Comparison of ENCODE assay signal across 16 cellular contexts in the genomic region with DNA sequence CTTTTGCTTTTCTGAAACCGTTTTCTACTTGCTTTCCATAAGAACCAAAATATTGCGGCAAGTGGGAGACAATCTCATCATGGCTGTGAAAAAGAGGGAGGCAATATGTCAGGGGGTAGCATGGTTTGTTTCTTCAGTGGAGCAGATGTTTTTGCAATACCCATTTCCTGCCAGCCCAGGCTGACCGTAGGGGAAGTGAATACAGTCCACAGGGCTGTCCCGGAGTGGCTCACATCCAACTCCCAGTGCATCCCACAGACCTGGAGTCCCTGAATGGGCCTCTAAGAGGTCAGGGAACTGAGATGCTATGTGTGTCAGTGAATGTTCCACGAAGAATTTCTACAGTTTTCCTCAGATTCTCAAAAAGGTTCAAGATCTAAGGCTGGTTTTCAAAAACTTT.
A peak's percentile ranks its signal among the peaks of the same experiment; 100 is the strongest.
DNase-seq lines count a peak whose midpoint lies in the region; ATAC-seq, FAIRE-seq and TF ChIP-seq lines count a peak whose summit lies in the region.
"Had no signal": no experiment of that assay in that cellular context is flagged by ENCODE, and none has a peak within 500 bp of the region (broad histone marks: within the 10 kb centered on the region; RNA-seq: fewer than 3 reads in every experiment).

No MANE protein-coding gene starts in this region.

- no peaks in the 10 kb centered on the region for H3K36me3 ChIP-seq in right lobe of liver
- H3K36me3 ChIP-seq in HepG2 (replicated peaks in 1 of 2; ENCODE audit: control insufficient read depth in 1 of 2, insufficient read depth in 2 of 2, low read length in 2 of 2) = no peaks in the 10 kb centered on the region
- H3K36me3 ChIP-seq: ovary, upper lobe of left lung had no signal

- POLR2A ChIA-PET in HepG2 (lab: Yijun Ruan, JAX) = no interaction called here
- POLR2A ChIA-PET in activated CD8-positive, alpha-beta T cell treated with anti-CD3 and anti-CD28 coated beads for 36 hours (lab: Charles Lee) = no interaction called here
- POLR2A ChIA-PET in activated CD4-positive, alpha-beta memory T cell treated with anti-CD3 and anti-CD28 coated beads, Interleukin-2, amount 10 ng/mL, durations not matched to agents 7 days and 5 days (lab: Charles Lee) = no interaction called here

- FAIRE-seq in HepG2 (lab: Jason Lieb, UNC) = no peak
- FAIRE-seq: kidney had no signal

- no TSS peak for BruUV-seq in HepG2 (replicated peaks; lab: Mats Ljungman, UMichigan)

- no peaks in the 10 kb centered on the region for H3K27me3 ChIP-seq in right lobe of liver
- peaks cover 1 to 8% of the 10 kb centered on the region in 2 experiments; a peak in 2 of 5 replicates for H3K27me3 ChIP-seq in HepG2 (ENCODE audit: control insufficient read depth in 1 of 2, insufficient read depth in 2 of 2, low read length in 2 of 2)
- H3K27me3 ChIP-seq: ovary, upper lobe of left lung had no signal

- 23% methylated on average over 5 of the region's 5 CpGs for WGBS in right lobe of liver (ENCODE audit: insufficient coverage, low coverage, low lambda C conversion rate, missing lambda C conversion rate)
- 22% methylated on average over 5 of the region's 5 CpGs for whole genome bisulfite sequencing in HepG2 (ENCODE audit: low lambda C conversion rate)

- H3K4me2 ChIP-seq in HepG2 (ENCODE audit: low read depth, low read length) = no peak overlapping the region

- peak overlapping the region in 3 of 5 experiments; percentile 24 to 38 (median 32) for H3K27ac Mint-ChIP-seq in brain
- H3K27ac Mint-ChIP-seq in activated CD8-positive, alpha-beta T cell treated with anti-CD3 and anti-CD28 coated beads for 36 hours = no peak overlapping the region
- no peak overlapping the region for H3K27ac Mint-ChIP-seq in activated CD4-positive, alpha-beta memory T cell treated with anti-CD3 and anti-CD28 coated beads, Interleukin-2, amount 10 ng/mL, durations not matched to agents 7 days and 5 days

- TF ChIP-seq RAD21 in HepG2 (CRISPR knock-in tag; IDR thresholded peaks at IDR 0.05) = no peak

- ATAC-seq in right lobe of liver (peak in 3 of 4 donors; percentile 22 to 38 (median 31)), HepG2 (no peak), left ventricle myocardium superior (peak; percentile 40)
- no peak for ATAC-seq in activated CD8-positive, alpha-beta T cell treated with anti-CD3 and anti-CD28 coated beads for 36 hours

- CTCF ChIA-PET in HepG2 (lab: Yijun Ruan, JAX; ENCODE audit: low intra/inter-chr PET ratio, low total read pairs) = no interaction called here
- CTCF ChIA-PET in activated CD8-positive, alpha-beta T cell treated with anti-CD3 and anti-CD28 coated beads for 36 hours (lab: Charles Lee) = no interaction called here
- CTCF ChIA-PET in activated CD4-positive, alpha-beta memory T cell treated with anti-CD3 and anti-CD28 coated beads, Interleukin-2, amount 10 ng/mL, durations not matched to agents 7 days and 5 days (lab: Charles Lee) = no interaction called here

- TF ChIP-seq CTCF in right lobe of liver (IDR thresholded peaks at IDR 0.05) (no peak), HepG2 (CRISPR knock-in tag; IDR thresholded peaks at IDR 0.05) (no peak), brain (conservative IDR thresholded peaks at IDR 0.05) (no peak)
- TF ChIP-seq CTCF in activated CD8-positive, alpha-beta T cell treated with anti-CD3 and anti-CD28 coated beads for 36 hours (IDR thresholded peaks at IDR 0.05) = no peak

- TF ChIP-seq EP300 in HepG2 (IDR thresholded peaks at IDR 0.05; ENCODE audit: low read depth in 2 of 2, low read length in 2 of 2) = no peak
- TF ChIP-seq EP300 in HepG2 (CRISPR knock-in tag; IDR thresholded peaks at IDR 0.05; ENCODE audit: borderline replicate concordance) = no peak

- H3K4me1 ChIP-seq in right lobe of liver = no peaks in the 10 kb centered on the region
- H3K4me1 ChIP-seq in HepG2 (ENCODE audit: insufficient read depth, low read length) = no peaks in the 10 kb centered on the region
- H3K4me1 ChIP-seq: upper lobe of left lung had no signal

- H3K27ac ChIP-seq in right lobe of liver = no peak overlapping the region
- H3K27ac ChIP-seq in HepG2 (ENCODE audit: extremely low read length, insufficient read depth, low read length) = no peak overlapping the region
- H3K27ac ChIP-seq: epithelial cell of prostate, ovary, upper lobe of left lung had no signal

- in situ Hi-C loops in HepG2 (cut with HindIII; ENCODE audit: extremely low pct_ligation_motif_present, low pct_unique_long_range_greater_than_20kb) = no loop called here

- DNase-seq in right lobe of liver = peak in 1 of 3 donors; percentile 42
- no peak for DNase-seq in HepG2 (ENCODE audit: low spot score)
- peak; percentile 43 for DNase-seq in left ventricle myocardium superior
- DNase-seq in activated CD8-positive, alpha-beta T cell treated with anti-CD3 and anti-CD28 coated beads for 36 hours = no peak
- DNase-seq in activated CD4-positive, alpha-beta memory T cell treated with anti-CD3 and anti-CD28 coated beads, Interleukin-2, amount 10 ng/mL, durations not matched to agents 7 days and 5 days = no peak
- DNase-seq in stimulated activated CD4-positive, alpha-beta T cell treated with anti-CD3 and anti-CD28 coated beads, Interleukin-4, amount 100 ng/mL, for 24 hours = no peak
- no peak for DNase-seq in effector CD4-positive, alpha-beta T cell
- DNase-seq: GF-D8; kidney; NCI-H1694 treated with DMSO at 0.1 percent for 48 hours; NCI-H524; ovary; stimulated activated naive CD4-positive, alpha-beta T cell treated with Interleukin-2 at 50 U/mL for 16 hours had no signal

- H3K9ac ChIP-seq in HepG2 (ENCODE audit: insufficient read depth, low read depth, low read length) = no peak overlapping the region

- H3K79me2 ChIP-seq in HepG2 (ENCODE audit: insufficient read depth, low read length) = no peaks in the 10 kb centered on the region

- H3K4me3 ChIP-seq in right lobe of liver (no peak overlapping the region), HepG2 (replicated peaks in 1 of 3; ENCODE audit: insufficient read depth in 1 of 3, low read depth in 2 of 3, low read length in 3 of 3) (no peak overlapping the region)
- H3K4me3 ChIP-seq: ovary, upper lobe of left lung had no signal

- H3K9me3 ChIP-seq in right lobe of liver (no peaks in the 10 kb centered on the region), HepG2 (ENCODE audit: low read length) (no peaks in the 10 kb centered on the region)
- H3K9me3 ChIP-seq: ovary, upper lobe of left lung had no signal

- H4K20me1 ChIP-seq in HepG2 (ENCODE audit: insufficient read depth, low read length) = no peaks in the 10 kb centered on the region

- no peak overlapping the region for H3K4me3 Mint-ChIP-seq in brain
- H3K4me3 Mint-ChIP-seq in activated CD8-positive, alpha-beta T cell treated with anti-CD3 and anti-CD28 coated beads for 36 hours = no peak overlapping the region
- H3K4me3 Mint-ChIP-seq in activated CD4-positive, alpha-beta memory T cell treated with anti-CD3 and anti-CD28 coated beads, Interleukin-2, amount 10 ng/mL, durations not matched to agents 7 days and 5 days = no peak overlapping the region

- H3K36me3 Mint-ChIP-seq in brain = no peaks in the 10 kb centered on the region
- no peaks in the 10 kb centered on the region for H3K36me3 Mint-ChIP-seq in activated CD8-positive, alpha-beta T cell treated with anti-CD3 and anti-CD28 coated beads for 36 hours (ENCODE audit: low read depth)
- no peaks in the 10 kb centered on the region for H3K36me3 Mint-ChIP-seq in activated CD4-positive, alpha-beta memory T cell treated with anti-CD3 and anti-CD28 coated beads, Interleukin-2, amount 10 ng/mL, durations not matched to agents 7 days and 5 days (ENCODE audit: low read depth)

- peaks cover 4% of the 10 kb centered on the region for H3K27me3 Mint-ChIP-seq in brain
- no peaks in the 10 kb centered on the region for H3K27me3 Mint-ChIP-seq in activated CD8-positive, alpha-beta T cell treated with anti-CD3 and anti-CD28 coated beads for 36 hours
- peaks cover 10% of the 10 kb centered on the region for H3K27me3 Mint-ChIP-seq in activated CD4-positive, alpha-beta memory T cell treated with anti-CD3 and anti-CD28 coated beads, Interleukin-2, amount 10 ng/mL, durations not matched to agents 7 days and 5 days

- TF ChIP-seq POLR2A in right lobe of liver (IDR thresholded peaks at IDR 0.05) = no peak
- TF ChIP-seq POLR2A in HepG2 (IDR thresholded peaks at IDR 0.05; ENCODE audit: insufficient read depth in 1 of 2, low read depth in 2 of 2, low read length in 2 of 2) = no peak

- intact Hi-C loops in right lobe of liver (cut with DNase I) (no loop called here), HepG2 (cut with micrococcal nuclease; ENCODE audit: unreplicated experiment) (no loop called here), left ventricle myocardium superior (cut with micrococcal nuclease) (no loop called here)
- intact Hi-C loops in activated CD8-positive, alpha-beta T cell treated with anti-CD3 and anti-CD28 coated beads for 36 hours (cut with micrococcal nuclease) = no loop called here

- H3K4me1 Mint-ChIP-seq in brain = peaks cover 49% of the 10 kb centered on the region
- H3K4me1 Mint-ChIP-seq in activated CD8-positive, alpha-beta T cell treated with anti-CD3 and anti-CD28 coated beads for 36 hours (ENCODE audit: low read depth) = no peaks in the 10 kb centered on the region
- H3K4me1 Mint-ChIP-seq in activated CD4-positive, alpha-beta memory T cell treated with anti-CD3 and anti-CD28 coated beads, Interleukin-2, amount 10 ng/mL, durations not matched to agents 7 days and 5 days = no peaks in the 10 kb centered on the region

- no peak overlapping the region for H2AFZ ChIP-seq in HepG2 (ENCODE audit: low read length)

- H3K9me3 Mint-ChIP-seq in brain = no peaks in the 10 kb centered on the region
- no peaks in the 10 kb centered on the region for H3K9me3 Mint-ChIP-seq in activated CD8-positive, alpha-beta T cell treated with anti-CD3 and anti-CD28 coated beads for 36 hours
- no peaks in the 10 kb centered on the region for H3K9me3 Mint-ChIP-seq in activated CD4-positive, alpha-beta memory T cell treated with anti-CD3 and anti-CD28 coated beads, Interleukin-2, amount 10 ng/mL, durations not matched to agents 7 days and 5 days

TF ChIP-seq in HepG2, 621 proteins besides CTCF, POLR2A, EP300 and RAD21 (continues in another document):
- TF ChIP-seq HHEX (CRISPR knock-in tag; IDR thresholded peaks at IDR 0.05) (no peak), ZNF660 (CRISPR knock-in tag; IDR thresholded peaks at IDR 0.05; ENCODE audit: borderline replicate concordance, low read depth) (no peak), MYC (CRISPR knock-in tag; IDR thresholded peaks at IDR 0.05; ENCODE audit: borderline replicate concordance) (no peak)

Comparison
In these comparisons a context has a peak if more than half of its experiments do, and no peak if none do; other contexts are left out.
1. ATAC-seq: peak in right lobe of liver (3 of 4) and left ventricle myocardium superior (single experiment); none in HepG2 (single experiment) and activated CD8-positive, alpha-beta T cell treated with anti-CD3 and anti-CD28 coated beads for 36 hours (single experiment).
2. H3K27ac Mint-ChIP-seq: peak in brain (3 of 5); none in activated CD8-positive, alpha-beta T cell treated with anti-CD3 and anti-CD28 coated beads for 36 hours (single experiment) and activated CD4-positive, alpha-beta memory T cell treated with anti-CD3 and anti-CD28 coated beads, Interleukin-2, amount 10 ng/mL, durations not matched to agents 7 days and 5 days (single experiment).